In genomic region chr18:37460616-37461015, GRCh38 we compare ENCODE assay signal across 21 cellular contexts.
"Had no signal": no experiment of that assay in that cellular context is flagged by ENCODE, and none has a peak within 500 bp of the region (broad histone marks: within the 10 kb centered on the region; RNA-seq: fewer than 3 reads in every experiment).

No MANE protein-coding gene starts in this region.

- ATAC-seq: activated CD8-positive, alpha-beta T cell treated with anti-CD3 and anti-CD28 coated beads, Interleukin-2, amount 10 ng/mL, durations not matched to agents 7 days and 5 days; stimulated activated naive CD8-positive, alpha-beta T cell treated with anti-CD3 and anti-CD28 coated beads, Interleukin-15, Interleukin-2, amounts not matched to agents 100 U/mL and 50 U/mL, for 24 hours had no signal

- DNase-seq: activated CD4-positive, alpha-beta T cell treated with anti-CD3 and anti-CD28 coated beads for 1 hour; activated CD4-positive, alpha-beta T cell treated with anti-CD3 and anti-CD28 coated beads, Interleukin-2, amount 50 U/mL, for 1 hour; activated CD8-positive, alpha-beta T cell treated with anti-CD3 and anti-CD28 coated beads, Interleukin-2, amount 10 ng/mL, durations not matched to agents 7 days and 5 days; activated gamma-delta T cell; colonic mucosa; endodermal cell; esophagus squamous epithelium; foreskin fibroblast; heart right ventricle; left ventricle myocardium inferior; midbrain; ovary; stimulated activated CD4-positive, alpha-beta T cell treated with anti-CD3 and anti-CD28 coated beads, Interleukin-4, amount 100 ng/mL, for 24 hours; stimulated activated naive CD8-positive, alpha-beta T cell treated with anti-CD3 and anti-CD28 coated beads, Interleukin-15, Interleukin-2, amounts not matched to agents 100 U/mL and 50 U/mL, for 24 hours; T-helper 9 cell; upper lobe of left lung had no signal

- H3K27me3 ChIP-seq: ascending aorta, breast epithelium, colonic mucosa, ovary, right atrium auricular region, upper lobe of left lung had no signal

- H3K4me3 ChIP-seq: ascending aorta, breast epithelium, colonic mucosa, esophagus squamous epithelium, heart right ventricle, left ventricle myocardium inferior, ovary, prostate gland, right atrium auricular region, upper lobe of left lung had no signal

- H3K36me3 ChIP-seq: ascending aorta, breast epithelium, colonic mucosa, esophagus squamous epithelium, heart right ventricle, left ventricle myocardium inferior, neutrophil, ovary, prostate gland, right atrium auricular region, upper lobe of left lung had no signal
